Comparison of ENCODE assay signal across 18 cellular contexts in the genomic region with DNA sequence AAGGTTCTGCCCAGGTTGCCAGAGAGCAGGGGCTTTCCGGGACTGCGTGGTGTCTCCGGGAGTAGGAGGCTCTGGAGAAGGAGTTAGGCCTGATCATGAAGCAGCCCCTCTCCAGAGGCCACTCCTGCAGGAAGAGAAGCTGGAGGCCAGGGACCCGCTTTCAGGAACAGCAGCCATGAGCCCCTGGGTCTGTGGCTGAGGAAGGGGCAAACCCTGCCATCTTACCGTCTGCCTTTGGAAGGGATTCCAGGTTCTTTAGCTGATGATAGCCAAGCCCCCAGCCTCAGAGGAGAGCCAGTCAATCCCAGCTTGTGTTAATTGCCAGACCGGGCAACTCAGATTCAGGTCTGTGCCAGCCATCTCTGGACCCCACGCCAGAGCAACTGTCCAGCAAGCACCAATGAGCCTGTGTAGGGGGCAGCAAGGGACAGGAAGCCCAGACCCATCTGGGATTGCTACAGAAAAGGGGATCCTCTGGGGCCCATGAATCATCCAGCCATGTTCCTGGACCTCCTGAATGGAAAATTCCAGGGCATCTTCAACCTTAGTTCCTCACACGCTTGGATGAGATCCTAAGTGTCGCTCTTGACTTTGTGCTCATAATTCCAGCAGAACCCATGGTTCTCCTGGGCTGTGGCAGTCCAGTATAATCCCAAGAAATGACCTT. TPM values are rescaled to one million over a fixed set of nuclear protein-coding genes. Genes with fewer than 3 reads are reported as not detected.
DNase-seq lines count a peak whose midpoint lies in the region; ATAC-seq and TF ChIP-seq lines count a peak whose summit lies in the region.
"Had no signal": no experiment of that assay in that cellular context is flagged by ENCODE, and none has a peak within 500 bp of the region (broad histone marks: within the 10 kb centered on the region; RNA-seq: fewer than 3 reads in every experiment).

No MANE protein-coding gene starts in this region.

- H3K14ac ChIP-seq in neuronal stem cell (ENCODE audit: low read length), result no peak overlapping the region

- TF ChIP-seq CTCF in right atrium auricular region (IDR thresholded peaks at IDR 0.05) (no peak), heart left ventricle (IDR thresholded peaks at IDR 0.05) (no peak)

- 84 to 91% (median 89%) methylated on average over 9 of the region's 9 CpGs for WGBS in heart left ventricle, 4 donors
- no CpG with 5 or more reads among the region's 9 CpGs for WGBS in neuronal stem cell (ENCODE audit: extremely low coverage in 2 of 2, insufficient read length in 2 of 2, insufficient replicate concordance in 1 of 2), 2 donors

- H2BK5ac ChIP-seq in neuronal stem cell (ENCODE audit: low read length), result peak overlapping the region; percentile 73

- H4K8ac ChIP-seq in neuronal stem cell (ENCODE audit: low read depth, low read length), result peak overlapping the region; percentile 75

- peak overlapping the region; percentile 31 for H3K18ac ChIP-seq in neuronal stem cell (ENCODE audit: low read length)

- H2AFZ ChIP-seq in neuronal stem cell (ENCODE audit: low read length), result no peak overlapping the region
- H2AFZ ChIP-seq: GM23248 had no signal

- H3K23ac ChIP-seq in neuronal stem cell (ENCODE audit: low read depth, low read length, poor library complexity), result no peak overlapping the region

- H3K9me3 ChIP-seq in right atrium auricular region, result peaks cover 0 to 14% of the 10 kb centered on the region in 2 donors
- peaks cover 0 to 17% (median 3%) of the 10 kb centered on the region in 12 donors for H3K9me3 ChIP-seq in heart left ventricle
- H3K9me3 ChIP-seq in neuronal stem cell (replicated peaks in 1 of 2; ENCODE audit: control insufficient read depth in 2 of 2, insufficient read depth in 1 of 2, low read depth in 1 of 2, low read length in 2 of 2), result no peaks in the 10 kb centered on the region
- H3K9me3 ChIP-seq: BLaER1, Caco-2 had no signal

- peak overlapping the region; percentile 49 for H2AK5ac ChIP-seq in neuronal stem cell (ENCODE audit: low read depth, low read length)

- no peak overlapping the region for H2BK15ac ChIP-seq in neuronal stem cell (ENCODE audit: low read length)

- intact Hi-C loops in heart left ventricle (cut with DNase I), result no loop called here

- no peak overlapping the region for H3K4me2 ChIP-seq in neuronal stem cell (ENCODE audit: insufficient read depth, low read length, poor library complexity, severe bottlenecking)
- H3K4me2 ChIP-seq: BLaER1 had no signal

- H3K4me3 ChIP-seq in right atrium auricular region (no peak overlapping the region), heart left ventricle (no peak overlapping the region), neuronal stem cell (ENCODE audit: low read length in 2 of 2) (no peak overlapping the region)
- H3K4me3 ChIP-seq: BLaER1, GM23248 had no signal

- peak; percentile 16 for DNase-seq in DMS53 (lab: John Stamatoyannopoulos, UW)
- no peak for DNase-seq in DMS53 treated with DMSO at 0.1 percent for 48 hours (lab: John Stamatoyannopoulos, UW; ENCODE audit: unreplicated experiment)
- DNase-seq in right atrium auricular region (ENCODE audit: low spot score), result peak; percentile 18
- no peak for DNase-seq in heart left ventricle
- no peak for DNase-seq in neuronal stem cell (ENCODE audit: low spot score)
- DNase-seq in NCI-H1930 (lab: John Stamatoyannopoulos, UW), result no peak
- DNase-seq: Caco-2; CD4-positive, CD25-positive, alpha-beta regulatory T cell; CD8-positive, alpha-beta T cell; DMS 273 treated with DMSO at 0.1 percent for 48 hours; DND-41; GM23248; H7; HCEC 1CT had no signal

- H4K91ac ChIP-seq in neuronal stem cell (ENCODE audit: low read depth, low read length, poor library complexity), result no peak overlapping the region

- no peak for TF ChIP-seq POLR2A in heart left ventricle (IDR thresholded peaks at IDR 0.05)

- H3K27me3 ChIP-seq in right atrium auricular region (no peaks in the 10 kb centered on the region), heart left ventricle (no peaks in the 10 kb centered on the region), neuronal stem cell (ENCODE audit: control insufficient read depth in 3 of 3, insufficient read depth in 3 of 3, low read depth in 1 of 3, low read length in 3 of 3) (no peaks in the 10 kb centered on the region)
- H3K27me3 ChIP-seq: BLaER1 had no signal

- H3K27ac ChIP-seq in right atrium auricular region, result no peak overlapping the region
- H3K27ac ChIP-seq in heart left ventricle, result no peak overlapping the region
- no peak overlapping the region for H3K27ac ChIP-seq in neuronal stem cell (replicated peaks; ENCODE audit: low read length)
- H3K27ac ChIP-seq: 22Rv1, BLaER1, C4-2B, GM23248 had no signal

- no peaks in the 10 kb centered on the region for H3K4me1 ChIP-seq in right atrium auricular region
- H3K4me1 ChIP-seq in heart left ventricle, result no peaks in the 10 kb centered on the region
- peaks cover 0 to 7% of the 10 kb centered on the region in 2 donors for H3K4me1 ChIP-seq in neuronal stem cell (ENCODE audit: control insufficient read depth in 2 of 2, insufficient read depth in 1 of 2, low read depth in 1 of 2, low read length in 2 of 2)
- H3K4me1 ChIP-seq: BLaER1, Caco-2 had no signal

- H3K9ac ChIP-seq in neuronal stem cell (ENCODE audit: low read depth, low read length, poor library complexity), result no peak overlapping the region
- H3K9ac ChIP-seq: BLaER1, GM23248 had no signal

- no peaks in the 10 kb centered on the region for H3K36me3 ChIP-seq in right atrium auricular region
- no peaks in the 10 kb centered on the region for H3K36me3 ChIP-seq in heart left ventricle
- no peaks in the 10 kb centered on the region for H3K36me3 ChIP-seq in neuronal stem cell (replicated peaks in 1 of 2; ENCODE audit: control insufficient read depth in 2 of 2, insufficient read depth in 2 of 2, low read length in 2 of 2)
- H3K36me3 ChIP-seq: BLaER1 had no signal

- H2BK12ac ChIP-seq in neuronal stem cell (ENCODE audit: low read length), result peak overlapping the region; percentile 50

- no peak for ATAC-seq in heart left ventricle
- no peak for ATAC-seq in HG02798 (IDR thresholded peaks at IDR 0.05; ENCODE audit: poor library complexity, unreplicated experiment)
- ATAC-seq: CD8-positive, alpha-beta T cell had no signal

- H3K79me1 ChIP-seq in neuronal stem cell (ENCODE audit: low read depth, low read length), result no peaks in the 10 kb centered on the region

- no peak overlapping the region for H2BK120ac ChIP-seq in neuronal stem cell (ENCODE audit: low read depth, low read length)

- no peak overlapping the region for H3K4ac ChIP-seq in neuronal stem cell (ENCODE audit: low read length)

RNA-seq across cellular contexts. Expression of gene MVB12B, which starts 42.7 kb away (rescaled TPM):
- total RNA-seq in right atrium auricular region, result 1 to 10 TPM; 5.9 to 8.7 TPM
- total RNA-seq in heart left ventricle, result 10 to 100 TPM in 7 of 9 donors, 1 to 10 TPM in 2; 8.2 to 16.2 (median 11.6) TPM
- 1 to 10 TPM; 4.9 to 5.1 TPM for polyA plus RNA-seq in heart left ventricle
- 17.1 TPM for polyA plus RNA-seq in neuronal stem cell (2013, experiment 1 of 2)
- polyA plus RNA-seq in neuronal stem cell (2013, experiment 2 of 2), result 17.0 TPM

Comparison
In these comparisons a context has a peak if more than half of its experiments do, and no peak if none do; other contexts are left out.
1. DNase-seq: peak in DMS53 (single experiment) and right atrium auricular region (single experiment); none in DMS53 treated with DMSO at 0.1 percent for 48 hours (single experiment), heart left ventricle (0 of 5), neuronal stem cell (single experiment) and NCI-H1930 (0 of 2).